In genomic region chr6:37819177-37819801, GRCh38 we compare ENCODE assay signal across 8 cellular contexts. TPM values are rescaled to one million over a fixed set of nuclear protein-coding genes. Genes with fewer than 3 reads are reported as not detected.
DNase-seq lines count a peak whose midpoint lies in the region; ATAC-seq and TF ChIP-seq lines count a peak whose summit lies in the region.

ZFAND3 (plus strand) TSS chr6:37819727; CDS start chr6:37819946, 219 bp downstream.

- WGBS in SK-N-SH (ENCODE audit: low lambda C conversion rate), result under 1% methylated on average over 17 of the region's 64 CpGs

- H3F3A ChIP-seq in SK-N-SH (replicated peaks; ENCODE audit: insufficient read depth), result no peaks in the 10 kb centered on the region

- H3K27me3 ChIP-seq in GM06990 (replicated peaks; ENCODE audit: control insufficient read depth, insufficient read depth, low read length) (no peaks in the 10 kb centered on the region), SK-N-SH (ENCODE audit: insufficient read depth) (no peaks in the 10 kb centered on the region)

- H3K27ac ChIP-seq in SK-N-SH (ENCODE audit: low read depth in 2 of 2, low read length in 1 of 2) (peak within 1 kb of the TSS; percentile 96 to 98), substantia nigra (ENCODE audit: low read depth, low read length, poor library complexity, severe bottlenecking) (peak within 1 kb of the TSS; percentile 98)

- ATAC-seq in HG02588 (IDR thresholded peaks at IDR 0.05; ENCODE audit: unreplicated experiment), result peak; percentile 81

- TF ChIP-seq RAD21 in SK-N-SH (IDR thresholded peaks at IDR 0.05; ENCODE audit: low read length), result no peak

- TF ChIP-seq CTCF in GM06990 (IDR thresholded peaks at IDR 0.05; ENCODE audit: insufficient read depth, low read length, poor library complexity, severe bottlenecking), result no peak
- TF ChIP-seq CTCF in SK-N-SH (IDR thresholded peaks at IDR 0.05), result no peak

- no peaks in the 10 kb centered on the region for H3K9me3 ChIP-seq in SK-N-SH

- H3K36me3 ChIP-seq in GM06990 (ENCODE audit: control insufficient read depth, insufficient read depth, low read length) (no peaks in the 10 kb centered on the region), SK-N-SH (replicated peaks in 1 of 2; ENCODE audit: control insufficient read depth in 1 of 2, insufficient read depth in 2 of 2, low read length in 1 of 2) (peaks cover 2 to 5% of the 10 kb centered on the region in 2 experiments)

- H3K4me2 ChIP-seq in SK-N-SH, result peak within 1 kb of the TSS; percentile 89

- peaks cover 24 to 27% of the 10 kb centered on the region in 2 experiments for H3K4me1 ChIP-seq in SK-N-SH (ENCODE audit: control insufficient read depth in 1 of 2, insufficient read depth in 2 of 2, low read depth in 1 of 2, low read length in 1 of 2)

- H3K4me3 ChIP-seq in GM06990 (replicated peaks; ENCODE audit: low read depth, low read length) (peak within 1 kb of the TSS; percentile 76), SK-N-SH (ENCODE audit: low read depth in 2 of 2, low read length in 1 of 2) (peak within 1 kb of the TSS; percentile 87 to 89)

- H4K20me1 ChIP-seq in SK-N-SH (ENCODE audit: insufficient read depth), result peaks cover 40% of the 10 kb centered on the region

- H2AFZ ChIP-seq in SK-N-SH (ENCODE audit: low read depth), result peak within 1 kb of the TSS; percentile 75

- peaks cover 43% of the 10 kb centered on the region for H3K79me2 ChIP-seq in SK-N-SH (ENCODE audit: insufficient read depth)

- peak within 1 kb of the TSS; percentile 94 for H3K9ac ChIP-seq in SK-N-SH

- no peaks in the 10 kb centered on the region for H3K9me2 ChIP-seq in SK-N-SH

- peak in 1 of 2 experiments; percentile 27; a peak in 1 of 4 replicates for TF ChIP-seq EP300 in SK-N-SH (IDR thresholded peaks at IDR 0.05; ENCODE audit: borderline replicate concordance in 1 of 2, low read depth in 1 of 2, low read length in 1 of 2)

- POLR2A ChIA-PET in SK-N-SH (lab: Yijun Ruan, JAX), result interaction anchor here (0.6 to 3.0 kb wide), 9 partner anchors 11 to 752 kb away, joined by 3 to 16 read pairs (median 3); no protein-coding TSS in a partner anchor

- DNase-seq in GM06990 (ENCODE audit: extremely low read depth, insufficient read length), result peak; percentile 98
- DNase-seq in NCI-H1048 (lab: John Stamatoyannopoulos, UW), result peak; percentile 81
- peak; percentile 96 for DNase-seq in SK-N-SH
- peak; percentile 91 for DNase-seq in activated naive CD4-positive, alpha-beta T cell treated with anti-CD3 and anti-CD28 coated beads, Interleukin-2, amount 50 U/mL, for 16 hours
- peak; percentile 93 for DNase-seq in germinal center (ENCODE audit: low spot score)
- peak; percentile 78 for DNase-seq in non-pigmented ciliary epithelial cell (ENCODE audit: low read depth)
- DNase-seq in substantia nigra (lab: John Stamatoyannopoulos, UW), result peak; percentile 72 to 100 (median 96)

- CTCF ChIA-PET in SK-N-SH (lab: Yijun Ruan, JAX), result interaction anchor here (1.0 to 2.9 kb wide), 7 partner anchors 11 to 114 kb away, joined by 3 to 12 read pairs (median 5); no protein-coding TSS in a partner anchor

TF ChIP-seq in SK-N-SH, 30 proteins besides CTCF, POLR2A, EP300 and RAD21:
- peak; percentile 83 for TF ChIP-seq YY1 (IDR thresholded peaks at IDR 0.05; ENCODE audit: low read depth)
- TF ChIP-seq SMC3 (IDR thresholded peaks at IDR 0.05; ENCODE audit: low read depth, low read length), result no peak
- peak; percentile 52 for TF ChIP-seq USF1 (IDR thresholded peaks at IDR 0.05; ENCODE audit: borderline replicate concordance, low read depth)
- TF ChIP-seq POLR2AphosphoS5 (IDR thresholded peaks at IDR 0.05; ENCODE audit: low read depth, low read length), result peak; percentile 47; the same call in 1 of the 2 replicates
- TF ChIP-seq PBX3 (IDR thresholded peaks at IDR 0.05), result peak; percentile 57
- peak; percentile 1; the same call in 1 of the 2 replicates for TF ChIP-seq JUND (IDR thresholded peaks at IDR 0.05)
- peak; percentile 32; the same call in 1 of the 2 replicates for TF ChIP-seq MAX (IDR thresholded peaks at IDR 0.05; ENCODE audit: low read depth)
- peak; percentile 37; the same call in 1 of the 2 replicates for TF ChIP-seq MXI1 (IDR thresholded peaks at IDR 0.05; ENCODE audit: low read depth, low read length)
- no peak for TF ChIP-seq IRF3 (IDR thresholded peaks at IDR 0.05; ENCODE audit: low read depth, low read length)
TF ChIP-seq in SK-N-SH: peak in this region for 7.

RNA-seq across cellular contexts. Expression of gene ZFAND3, which starts in this region (rescaled TPM):
- polyA plus RNA-seq in SK-N-SH (2012; rRNA removed), result 12.9 and 16.7 TPM in 2 replicates
- polyA plus RNA-seq in SK-N-SH (2012; cell fraction: cytosol; rRNA removed), result 19.1 and 20.1 TPM in 2 replicates
- polyA plus RNA-seq in SK-N-SH (2012; cell fraction: nucleus; rRNA removed), result 13.1 and 17.5 TPM in 2 replicates

Comparison
In these comparisons a context has a peak if more than half of its experiments do, and no peak if none do; other contexts are left out.
1. Peak in every context shown above with its lines: DNase-seq, ATAC-seq, H3K4me3 ChIP-seq and H3K27ac ChIP-seq.